26 cellular contexts compared by ENCODE assay signal in the genomic region with DNA sequence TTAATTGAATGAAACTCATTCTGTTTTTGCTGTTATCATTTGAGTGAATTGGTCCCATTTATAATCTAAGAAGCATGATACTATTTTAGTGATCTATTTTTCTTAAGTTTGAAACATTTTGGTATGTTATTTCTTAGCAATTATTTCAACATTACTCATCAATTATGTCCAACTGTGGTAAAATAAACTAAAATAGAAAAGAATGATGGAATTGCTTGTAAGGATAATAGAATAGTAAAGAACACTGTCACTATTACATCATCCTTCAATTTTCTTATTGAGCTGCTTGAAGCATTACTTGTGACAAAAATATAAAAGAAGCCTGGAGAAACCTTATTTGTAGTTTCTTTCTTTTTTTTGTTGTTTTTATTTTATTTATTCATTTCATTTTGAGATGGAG. TPM values are rescaled to one million over a fixed set of nuclear protein-coding genes. Genes with fewer than 3 reads are reported as not detected.
DNase-seq lines count a peak whose midpoint lies in the region; FAIRE-seq and TF ChIP-seq lines count a peak whose summit lies in the region.
"Had no signal": no experiment of that assay in that cellular context is flagged by ENCODE, and none has a peak within 500 bp of the region (broad histone marks: within the 10 kb centered on the region; RNA-seq: fewer than 3 reads in every experiment).

No MANE protein-coding gene starts in this region.

- peak; percentile 15 for FAIRE-seq in endothelial cell of umbilical vein (lab: Jason Lieb, UNC)
- FAIRE-seq: endometrium had no signal

- H3K4me1 ChIP-seq in endothelial cell of umbilical vein (ENCODE audit: control insufficient read depth, extremely low read depth, insufficient read depth, low read length) (no peaks in the 10 kb centered on the region), osteoblast (ENCODE audit: insufficient read depth, low read length) (peaks cover 2% of the 10 kb centered on the region)
- H3K4me1 ChIP-seq: heart left ventricle, lower lobe of right lung, transverse colon had no signal

- no peaks in the 10 kb centered on the region for H3K9me1 ChIP-seq in endothelial cell of umbilical vein (replicated peaks; ENCODE audit: control insufficient read depth, extremely low read depth, insufficient read depth, low read length)

- DNase-seq in AG20443 (ENCODE audit: low spot score) = peak; percentile 15
- DNase-seq in HFFc6 = peak; percentile 33
- DNase-seq in endothelial cell of umbilical vein (ENCODE audit: low read depth, low spot score) = no peak
- peak; percentile 58 for DNase-seq in osteoblast (ENCODE audit: insufficient read length, low spot score, missing footprints)
- no peak for DNase-seq in T1000 (lab: John Stamatoyannopoulos, UW)
- DNase-seq in CD14-positive monocyte (ENCODE audit: low spot score) = no peak
- DNase-seq in HUDEP-2 (lab: John Stamatoyannopoulos, UW; ENCODE audit: unreplicated experiment in 76 of 76) = no peak
- DNase-seq: activated T-cell treated with anti-CD3 and anti-CD28 coated beads for 4 hours; AML-193; CD8-positive, alpha-beta memory T cell; central memory CD4-positive, alpha-beta T cell; DMS 273 treated with DMSO at 0.1 percent for 48 hours; heart left ventricle; Karpas-422; lower lobe of right lung; MV-4-11; NCI-H146; ovary; stimulated activated CD4-positive, alpha-beta T cell treated with anti-CD3 and anti-CD28 coated beads, Interleukin-2, amount 100 ng/mL, for 48 hours; T-helper 17 cell; transverse colon had no signal

- H3K36me3 Mint-ChIP-seq in HFFc6 (ENCODE audit: low read depth) = peaks cover 18% of the 10 kb centered on the region
- peaks cover 23 to 32% of the 10 kb centered on the region in 2 donors for H3K36me3 Mint-ChIP-seq in CD14-positive monocyte

- H3K36me3 ChIP-seq in endothelial cell of umbilical vein (ENCODE audit: control insufficient read depth in 2 of 2, extremely low read depth in 1 of 2, insufficient read depth in 2 of 2, low read length in 2 of 2) (no peaks in the 10 kb centered on the region), osteoblast (ENCODE audit: insufficient read depth, low read length) (peaks cover 4% of the 10 kb centered on the region)
- H3K36me3 ChIP-seq: ovary had no signal

- H3K9ac ChIP-seq in endothelial cell of umbilical vein (replicated peaks; ENCODE audit: extremely low read depth, insufficient read depth, low read length) = no peak overlapping the region

- CTCF ChIA-PET in endothelial cell of umbilical vein (lab: Charles Lee) = no interaction called here

- intact Hi-C loops in endothelial cell of umbilical vein (cut with micrococcal nuclease) = no loop called here
- intact Hi-C loops in CD14-positive monocyte (cut with micrococcal nuclease) = loop anchor here in 1 of 2 donors (10.0 kb wide), 1 partner anchor 614 kb away; no protein-coding TSS in a partner anchor

- H3K27me3 ChIP-seq in endothelial cell of umbilical vein (ENCODE audit: control insufficient read depth in 2 of 2, insufficient read depth in 2 of 2, low read length in 2 of 2) (no peaks in the 10 kb centered on the region), osteoblast (ENCODE audit: insufficient read depth, low read length) (no peaks in the 10 kb centered on the region)
- H3K27me3 ChIP-seq: heart left ventricle, ovary, transverse colon had no signal

- H3K27me3 Mint-ChIP-seq in HFFc6 (ENCODE audit: insufficient read depth) = no peaks in the 10 kb centered on the region
- H3K27me3 Mint-ChIP-seq in CD14-positive monocyte (ENCODE audit: low read depth in 3 of 3) = peaks cover 0 to 4% (median 0%) of the 10 kb centered on the region in 3 donors
- H3K27me3 Mint-ChIP-seq: activated naive CD8-positive, alpha-beta T cell; CD8-positive, alpha-beta memory T cell; T-helper 17 cell had no signal

- H2AFZ ChIP-seq in endothelial cell of umbilical vein (ENCODE audit: low read depth, low read length) = no peak overlapping the region
- H2AFZ ChIP-seq in osteoblast (ENCODE audit: low read length) = no peak overlapping the region

- BruUV-seq in endothelial cell of umbilical vein (replicated peaks; lab: Mats Ljungman, UMichigan) = no TSS peak

- TF ChIP-seq CTCF in HFFc6 (IDR thresholded peaks at IDR 0.05) (no peak), endothelial cell of umbilical vein (IDR thresholded peaks at IDR 0.05; ENCODE audit: extremely low read depth in 1 of 2, insufficient read depth in 1 of 2, low read depth in 1 of 2, low read length in 2 of 2) (no peak), osteoblast (IDR thresholded peaks at IDR 0.05; ENCODE audit: extremely low read depth, low read depth, low read length) (no peak), CD14-positive monocyte (IDR thresholded peaks at IDR 0.05) (no peak)

- H3K4me3 Mint-ChIP-seq in HFFc6 (peak overlapping the region; percentile 13; the same call in 1 of the 2 replicates), CD14-positive monocyte (no peak overlapping the region)
- H3K4me3 Mint-ChIP-seq: activated naive CD8-positive, alpha-beta T cell; CD8-positive, alpha-beta memory T cell; nephron; T-helper 17 cell had no signal

- no peaks in the 10 kb centered on the region for H3K9me3 ChIP-seq in endothelial cell of umbilical vein (replicated peaks; ENCODE audit: control insufficient read depth, insufficient read depth, low read length)
- peaks cover 11% of the 10 kb centered on the region for H3K9me3 ChIP-seq in osteoblast (ENCODE audit: low read depth, low read length)

- no peak overlapping the region for H3K27ac Mint-ChIP-seq in HFFc6
- no peak overlapping the region for H3K27ac Mint-ChIP-seq in CD14-positive monocyte
- H3K27ac Mint-ChIP-seq: activated naive CD8-positive, alpha-beta T cell; CD8-positive, alpha-beta memory T cell; nephron; T-helper 17 cell had no signal

- H4K20me1 ChIP-seq in endothelial cell of umbilical vein (replicated peaks; ENCODE audit: control insufficient read depth, extremely low read depth, insufficient read depth, low read length) = no peaks in the 10 kb centered on the region
- no peaks in the 10 kb centered on the region for H4K20me1 ChIP-seq in osteoblast (ENCODE audit: insufficient read depth, low read length)

- TF ChIP-seq POLR2A in endothelial cell of umbilical vein (IDR thresholded peaks at IDR 0.05; ENCODE audit: low read depth, low read length) = no peak

- H3K27ac ChIP-seq in endothelial cell of umbilical vein (ENCODE audit: insufficient read depth, low read depth, low read length) (no peak overlapping the region), osteoblast (ENCODE audit: low read depth, low read length) (no peak overlapping the region)
- H3K27ac ChIP-seq: heart left ventricle, lower lobe of right lung, ovary, RWPE1, SK-N-MC, transverse colon had no signal

- H3K4me2 ChIP-seq in endothelial cell of umbilical vein (ENCODE audit: insufficient read depth, low read length) (no peak overlapping the region), osteoblast (ENCODE audit: insufficient read depth, low read length) (no peak overlapping the region)

- dilution Hi-C loops in endothelial cell of umbilical vein (cut with MboI; ENCODE audit: extremely low pct_ligation_motif_present, low sequenced_read_pairs) = no loop called here

- H3K4me3 ChIP-seq in endothelial cell of umbilical vein (replicated peaks in 1 of 3; ENCODE audit: insufficient read depth in 1 of 3, low read depth in 1 of 3, low read length in 3 of 3) (no peak overlapping the region), osteoblast (ENCODE audit: insufficient read depth, low read length) (no peak overlapping the region)
- H3K4me3 ChIP-seq: heart left ventricle, lower lobe of right lung, ovary, SK-N-MC, transverse colon had no signal

- H3K4me1 Mint-ChIP-seq in HFFc6 (ENCODE audit: low read depth) (peaks cover 8% of the 10 kb centered on the region), CD14-positive monocyte (no peaks in the 10 kb centered on the region)
- H3K4me1 Mint-ChIP-seq: CD8-positive, alpha-beta memory T cell; nephron; T-helper 17 cell had no signal

- H3K79me2 ChIP-seq in endothelial cell of umbilical vein (ENCODE audit: control insufficient read depth, insufficient read depth, low read length) = no peaks in the 10 kb centered on the region
- no peaks in the 10 kb centered on the region for H3K79me2 ChIP-seq in osteoblast (ENCODE audit: insufficient read depth, low read length)

- peaks cover 37% of the 10 kb centered on the region for H3K9me3 Mint-ChIP-seq in HFFc6
- H3K9me3 Mint-ChIP-seq in CD14-positive monocyte = peaks cover 23 to 63% (median 56%) of the 10 kb centered on the region in 7 donors

- POLR2A ChIA-PET in endothelial cell of umbilical vein (lab: Charles Lee) = no interaction called here

TF ChIP-seq in endothelial cell of umbilical vein, 7 proteins besides CTCF, POLR2A, EP300 and RAD21:
- TF ChIP-seq FOS (IDR thresholded peaks at IDR 0.05; ENCODE audit: borderline replicate concordance, insufficient read depth, low read length) (no peak), GATA2 (IDR thresholded peaks at IDR 0.05; ENCODE audit: insufficient read depth, insufficient read length, low read depth, low read length) (no peak)
- TF ChIP-seq, protein P1, sequence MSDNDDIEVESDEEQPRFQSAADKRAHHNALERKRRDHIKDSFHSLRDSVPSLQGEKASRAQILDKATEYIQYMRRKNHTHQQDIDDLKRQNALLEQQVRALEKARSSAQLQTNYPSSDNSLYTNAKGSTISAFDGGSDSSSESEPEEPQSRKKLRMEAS (IDR thresholded peaks at IDR 0.05; ENCODE audit: insufficient read depth, insufficient read length) = no peak
TF ChIP-seq in endothelial cell of umbilical vein: peak in this region for 0.

RNA-seq across cellular contexts. Expression of gene ZNF487, which starts 42.4 kb away (rescaled TPM):
- 1 to 10 TPM; 1.6 to 4.2 (median 2.5) TPM for total RNA-seq in HFFc6 (2021; fragmentation: NEBNext Ultra II Directional; extraction: Animal tissue kit (Norgen Biotek cat#: 25700))
- total RNA-seq in endothelial cell of umbilical vein (2.6 and 3.0 TPM in 2 replicates), osteoblast (8.3 and 9.4 TPM in 2 replicates)
- polyA plus RNA-seq in endothelial cell of umbilical vein (2.1 and 24.0 TPM in 2 replicates), CD14-positive monocyte (10 to 100 TPM in 1 of 2 donors, 1 to 10 TPM in 1; 8.6 to 15.6 TPM)
- polyA plus RNA-seq in endothelial cell of umbilical vein (2011; cell fraction: cytosol; rRNA removed) = 2.7 and 2.9 TPM in 2 replicates
- polyA plus RNA-seq in endothelial cell of umbilical vein (2011; cell fraction: nucleus; rRNA removed) = 2.3 and 3.4 TPM in 2 replicates
- polyA plus RNA-seq in endothelial cell of umbilical vein (2012) = 2.3 and 3.3 TPM in 2 replicates
- 1.0 and 2.4 TPM in 2 replicates for polyA minus RNA-seq in endothelial cell of umbilical vein
- 2.6 TPM for polyA minus RNA-seq in endothelial cell of umbilical vein (2011; cell fraction: cytosol; rRNA and poly(A)+ RNA removed)
- polyA minus RNA-seq in endothelial cell of umbilical vein (2011; cell fraction: nucleus; rRNA and poly(A)+ RNA removed) = 2.5 and 3.3 TPM in 2 replicates

Comparison
In these comparisons a context has a peak if more than half of its experiments do, and no peak if none do; other contexts are left out.
1. DNase-seq: peak in AG20443 (single experiment), HFFc6 (single experiment) and osteoblast (single experiment); none in endothelial cell of umbilical vein (single experiment), T1000 (single experiment), CD14-positive monocyte (single experiment) and HUDEP-2 (0 of 76).